Comparison of ENCODE assay signal across 1 cellular context in genomic region chr16:87806246-87806607, GRCh38.
TF ChIP-seq lines count a peak whose summit lies in the region.

No MANE protein-coding gene starts in this region.

TF ChIP-seq in GM12878, 131 proteins besides CTCF, POLR2A, EP300 and RAD21:
- no peak for TF ChIP-seq CBFB (IDR thresholded peaks at IDR 0.05; ENCODE audit: low read depth)
- TF ChIP-seq MAX (IDR thresholded peaks at IDR 0.05; ENCODE audit: low read depth, low read length): no peak
- TF ChIP-seq EZH2 (IDR thresholded peaks at IDR 0.05; ENCODE audit: borderline replicate concordance, control insufficient read depth, low read depth, low read length): no peak
